8 cellular contexts compared by ENCODE assay signal in the genomic region with DNA sequence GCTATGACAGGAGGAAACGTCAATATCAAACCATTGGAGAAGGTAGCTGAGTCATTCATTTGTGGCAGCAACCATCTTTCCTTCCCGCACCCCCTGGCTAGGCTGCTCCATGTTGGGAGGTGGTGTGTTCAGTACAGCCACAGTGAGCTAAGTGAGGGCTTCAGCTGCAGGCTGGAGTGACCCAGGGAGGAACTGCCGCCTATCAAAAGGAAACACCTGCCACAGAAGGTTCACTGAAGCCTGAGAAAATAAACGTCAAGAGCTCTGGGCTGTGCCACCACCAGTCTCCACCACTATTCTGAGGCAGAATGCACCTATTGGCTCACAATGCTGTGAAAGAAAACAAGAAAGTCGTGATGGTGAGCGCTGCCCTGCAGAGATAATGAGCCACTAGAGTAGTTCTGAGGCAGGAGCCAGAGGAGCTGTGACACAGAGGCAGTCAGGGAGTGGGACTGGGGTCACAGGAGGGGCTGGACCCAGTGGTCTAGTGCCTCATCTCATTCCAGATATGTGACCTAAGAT. TPM values are rescaled to one million over a fixed set of nuclear protein-coding genes. Genes with fewer than 3 reads are reported as not detected.
A peak's percentile ranks its signal among the peaks of the same experiment; 100 is the strongest.
DNase-seq lines count a peak whose midpoint lies in the region; ATAC-seq, FAIRE-seq and TF ChIP-seq lines count a peak whose summit lies in the region.

No MANE protein-coding gene starts in this region.

- H3K4me3 ChIP-seq in NB4 (ENCODE audit: low read depth, low read length) (peak overlapping the region; percentile 72), trophoblast cell (ENCODE audit: low read depth, low read length) (no peak overlapping the region), GM23248 (no peak overlapping the region)

- in situ Hi-C loops in GM23248 (cut with MboI) = no loop called here

- TF ChIP-seq CTCF in GM12873 (IDR thresholded peaks at IDR 0.05; ENCODE audit: insufficient read depth, low read depth, low read length, missing control alignments) (peak; percentile 1), NB4 (IDR thresholded peaks at IDR 0.05; ENCODE audit: low read depth, low read length) (no peak), D721Med (IDR thresholded peaks at IDR 0.05; ENCODE audit: insufficient read depth, missing control alignments) (no peak)

- H4K12ac ChIP-seq in trophoblast cell (ENCODE audit: low read depth, low read length) = no peak overlapping the region

- no peak overlapping the region for H3K14ac ChIP-seq in trophoblast cell (ENCODE audit: low read length)

- ATAC-seq in GM21717 (IDR thresholded peaks at IDR 0.05; ENCODE audit: unreplicated experiment) = peak; percentile 50

- H3K9me2 ChIP-seq in GM23248 (ENCODE audit: insufficient read depth) = no peaks in the 10 kb centered on the region

- H2BK120ac ChIP-seq in trophoblast cell (ENCODE audit: insufficient read depth, low read length, poor library complexity) = no peak overlapping the region

- no peak overlapping the region for H2BK5ac ChIP-seq in trophoblast cell (ENCODE audit: low read depth, low read length, poor library complexity)

- H3K23ac ChIP-seq in trophoblast cell (ENCODE audit: low read length) = no peak overlapping the region

- H3K9ac ChIP-seq in trophoblast cell (ENCODE audit: low read length) (no peak overlapping the region), GM23248 (no peak overlapping the region)

- no peak for TF ChIP-seq POLR2A in NB4 (IDR thresholded peaks at IDR 0.05; ENCODE audit: extremely low read depth, insufficient read length)

- no peak for FAIRE-seq in D721Med (lab: Jason Lieb, UNC)

- H2BK12ac ChIP-seq in trophoblast cell (ENCODE audit: low read length) = no peak overlapping the region

- no peaks in the 10 kb centered on the region for H3K9me3 ChIP-seq in trophoblast cell (ENCODE audit: insufficient read depth, low read depth, low read length)
- no peaks in the 10 kb centered on the region for H3K9me3 ChIP-seq in GM23248 (ENCODE audit: low read depth)

- H3F3A ChIP-seq in GM23248 (ENCODE audit: insufficient read depth) = peaks cover 13% of the 10 kb centered on the region

- peaks cover 0 to 13% (median 4%) of the 10 kb centered on the region in 3 donors for H3K36me3 Mint-ChIP-seq in immature natural killer cell

- peaks cover 0 to 3% (median 0%) of the 10 kb centered on the region in 6 donors for H3K9me3 Mint-ChIP-seq in immature natural killer cell

- DNase-seq in NB4 (ENCODE audit: low read depth) (peak; percentile 81), immature natural killer cell (peak; percentile 63 to 80 (median 75)), trophoblast cell (no peak), D721Med (ENCODE audit: insufficient read length, low spot score) (no peak), GM23248 (no peak)
- peak; percentile 70 for DNase-seq in activated CD4-positive, alpha-beta T cell treated with anti-CD3 and anti-CD28 coated beads for 48 hours

- H3K4me2 ChIP-seq in trophoblast cell (ENCODE audit: low read length) (no peak overlapping the region), GM23248 (ENCODE audit: unreplicated experiment) (no peak overlapping the region)

- H3K4ac ChIP-seq in trophoblast cell (ENCODE audit: low read depth, low read length) = no peak overlapping the region

- H4K8ac ChIP-seq in trophoblast cell (ENCODE audit: low read depth, low read length) = no peak overlapping the region

- H4K20me1 ChIP-seq in GM23248 (ENCODE audit: insufficient read depth) = no peaks in the 10 kb centered on the region

- peak overlapping the region; percentile 68 to 85 (median 81) for H3K4me3 Mint-ChIP-seq in immature natural killer cell

- H3K27me3 Mint-ChIP-seq in immature natural killer cell (ENCODE audit: low read depth in 3 of 3) = peaks cover 0 to 8% (median 7%) of the 10 kb centered on the region in 3 donors

- no peak overlapping the region for H3K18ac ChIP-seq in trophoblast cell (ENCODE audit: low read length)

- no CpG with 5 or more reads among the region's 6 CpGs for WGBS in trophoblast cell (ENCODE audit: extremely low coverage, insufficient coverage, insufficient read length)
- 96 to 98% methylated on average over 6 of the region's 6 CpGs for WGBS in GM23248 (ENCODE audit: low coverage in 1 of 2, low lambda C conversion rate in 2 of 2, missing lambda C conversion rate in 2 of 2), 2 experiments

- H3K36me3 ChIP-seq in trophoblast cell (ENCODE audit: control insufficient read depth in 1 of 2, insufficient read depth in 2 of 2, low read length in 2 of 2) (no peaks in the 10 kb centered on the region), GM23248 (ENCODE audit: low read depth) (no peaks in the 10 kb centered on the region)

- H3K27ac ChIP-seq in trophoblast cell (ENCODE audit: low read depth, low read length) (no peak overlapping the region), GM23248 (no peak overlapping the region)

- peaks cover 9% of the 10 kb centered on the region for H3K79me1 ChIP-seq in trophoblast cell (ENCODE audit: low read length)

- H3K27me3 ChIP-seq in trophoblast cell (ENCODE audit: insufficient read depth, low read length) (no peaks in the 10 kb centered on the region), GM23248 (replicated peaks; ENCODE audit: insufficient read depth) (no peaks in the 10 kb centered on the region)

- H3K79me2 ChIP-seq in trophoblast cell (ENCODE audit: control insufficient read depth, insufficient read depth, low read length, poor library complexity) (no peaks in the 10 kb centered on the region), GM23248 (ENCODE audit: insufficient read depth) (no peaks in the 10 kb centered on the region)

- H2AK5ac ChIP-seq in trophoblast cell (ENCODE audit: low read length) = no peak overlapping the region

- H2AFZ ChIP-seq in trophoblast cell (ENCODE audit: insufficient read depth, low read length, poor library complexity) (no peak overlapping the region), GM23248 (no peak overlapping the region)

- no peak overlapping the region for H4K91ac ChIP-seq in trophoblast cell (ENCODE audit: low read depth, low read length)

- peak overlapping the region; percentile 87 to 98 (median 96) for H3K27ac Mint-ChIP-seq in immature natural killer cell

- peaks cover 64 to 66% of the 10 kb centered on the region in 2 donors for H3K4me1 Mint-ChIP-seq in immature natural killer cell

- peaks cover 5 to 9% of the 10 kb centered on the region in 2 experiments for H3K4me1 ChIP-seq in trophoblast cell (ENCODE audit: control insufficient read depth in 1 of 2, insufficient read depth in 2 of 2, low read length in 2 of 2)
- H3K4me1 ChIP-seq in GM23248 (ENCODE audit: insufficient read depth) = peaks cover 10% of the 10 kb centered on the region

RNA-seq across cellular contexts. Expression of gene CD47, which starts 34.8 kb away (rescaled TPM):
- 100 to 1,000 TPM; 291 to 313 (median 291) TPM for polyA plus RNA-seq in immature natural killer cell
- polyA plus RNA-seq in trophoblast cell (2013) = 70.6 and 73.9 TPM in 2 replicates
- total RNA-seq in GM23248 (2014; rRNA removed; shearing (Covaris generic)) = 97.3 and 133 TPM in 2 replicates
- 120 and 121 TPM in 2 replicates for polyA plus RNA-seq in GM23248 (2016; fragmentation: Nextera tagmentation; extraction: Ambion mirVana)

Comparison
In these comparisons a context has a peak if more than half of its experiments do, and no peak if none do; other contexts are left out.
1. DNase-seq: peak in NB4 (single experiment), activated CD4-positive, alpha-beta T cell treated with anti-CD3 and anti-CD28 coated beads for 48 hours (single experiment) and immature natural killer cell (3 of 3); none in trophoblast cell (0 of 2), D721Med (single experiment) and GM23248 (single experiment).